9 cellular contexts compared by ENCODE assay signal in the genomic region with DNA sequence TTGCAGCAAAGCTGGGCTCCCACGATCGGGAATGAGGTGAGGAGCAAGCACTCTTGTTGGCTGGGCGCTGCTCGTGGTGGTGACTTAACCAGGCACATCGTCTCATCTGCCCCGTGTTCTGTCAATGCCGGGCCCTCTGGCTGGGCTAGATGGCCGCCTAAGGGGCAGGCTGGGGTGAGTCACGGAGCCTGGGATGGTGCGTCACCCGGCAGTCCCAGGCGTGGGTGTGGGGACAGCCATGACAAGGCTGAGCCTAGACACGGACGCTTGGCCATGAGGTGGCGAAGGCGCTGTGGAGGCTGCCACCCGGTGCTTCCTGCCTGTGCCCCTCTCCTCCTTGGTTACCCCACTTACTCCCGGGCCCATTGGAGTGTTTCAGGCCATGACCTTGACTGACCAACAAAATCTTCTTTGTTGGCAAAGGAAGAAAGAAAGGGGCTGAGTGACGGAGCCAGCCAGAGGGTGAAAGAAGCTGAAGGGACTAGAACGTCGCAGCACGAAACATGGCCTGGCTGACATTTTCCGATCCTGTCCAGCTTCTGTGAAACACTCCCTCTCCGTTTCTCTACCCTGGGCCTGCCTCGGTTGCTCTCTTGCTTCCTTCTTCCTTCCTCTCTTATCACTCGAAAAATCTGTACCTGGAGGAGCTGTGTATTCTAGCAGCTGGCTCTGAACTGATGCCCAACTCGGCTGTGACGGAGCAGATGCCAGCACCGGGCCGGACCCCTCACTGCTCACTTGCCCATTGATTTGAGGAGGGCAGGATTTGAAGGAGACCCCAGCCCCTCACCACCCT. TPM values are rescaled to one million over a fixed set of nuclear protein-coding genes. Genes with fewer than 3 reads are reported as not detected.
DNase-seq lines count a peak whose midpoint lies in the region; ATAC-seq, FAIRE-seq and TF ChIP-seq lines count a peak whose summit lies in the region.
"Had no signal": no experiment of that assay in that cellular context is flagged by ENCODE, and none has a peak within 500 bp of the region (broad histone marks: within the 10 kb centered on the region; RNA-seq: fewer than 3 reads in every experiment).

No MANE protein-coding gene starts in this region.

- H3K27ac Mint-ChIP-seq in activated CD4-positive, alpha-beta memory T cell treated with anti-CD3 and anti-CD28 coated beads, Interleukin-2, amount 10 ng/mL, durations not matched to agents 7 days and 5 days: peak overlapping the region; percentile 99

- H3K27me3 ChIP-seq in H1 (replicated peaks in 1 of 4; ENCODE audit: control insufficient read depth in 3 of 4, extremely low read depth in 1 of 4, insufficient read depth in 3 of 4, low read length in 3 of 4): no peaks in the 10 kb centered on the region

- H3K79me2 ChIP-seq in H1 (ENCODE audit: control insufficient read depth in 1 of 2, insufficient read depth in 2 of 2, low read length in 2 of 2): no peaks in the 10 kb centered on the region

- POLR2A ChIA-PET in activated CD4-positive, alpha-beta memory T cell treated with anti-CD3 and anti-CD28 coated beads, Interleukin-2, amount 10 ng/mL, durations not matched to agents 7 days and 5 days (lab: Charles Lee): interaction anchor here (0.6 to 6.1 kb wide), 32 partner anchors 9 to 642 kb away, joined by 3 to 149 read pairs (median 8); partner anchors contain the start of genes POU2F1 and TADA1
- POLR2A ChIA-PET in H1 (lab: Charles Lee; ENCODE audit: partially characterized antibody): no interaction called here

- no peak overlapping the region for H3K18ac ChIP-seq in H1 (ENCODE audit: extremely low read depth, low read length)

- no peak overlapping the region for H3K27ac ChIP-seq in H1 (ENCODE audit: low read depth, low read length)
- H3K27ac ChIP-seq in substantia nigra (ENCODE audit: low read depth, low read length, poor library complexity, severe bottlenecking): no peak overlapping the region

- CTCF ChIA-PET in activated CD4-positive, alpha-beta memory T cell treated with anti-CD3 and anti-CD28 coated beads, Interleukin-2, amount 10 ng/mL, durations not matched to agents 7 days and 5 days (lab: Charles Lee): interaction anchor here (0.5 to 6.6 kb wide), 34 partner anchors 10 to 612 kb away, joined by 3 to 84 read pairs (median 5); partner anchors contain the start of genes CREG1 and POU2F1
- CTCF ChIA-PET in H1 (lab: Charles Lee; ENCODE audit: partially characterized antibody): interaction anchor here (1.4 to 8.3 kb wide), 7 partner anchors 9 to 170 kb away, joined by 4 to 43 read pairs (median 5); no protein-coding TSS in a partner anchor

- H3K56ac ChIP-seq in H1 (replicated peaks; ENCODE audit: insufficient read length, low read depth, low read length): no peak overlapping the region

- no peak for TF ChIP-seq CTCF in H1 (IDR thresholded peaks at IDR 0.05; ENCODE audit: control extremely low read depth in 1 of 3, insufficient read depth in 1 of 3, low read depth in 1 of 3, low read length in 3 of 3)

- H3K4me3 Mint-ChIP-seq in activated CD4-positive, alpha-beta memory T cell treated with anti-CD3 and anti-CD28 coated beads, Interleukin-2, amount 10 ng/mL, durations not matched to agents 7 days and 5 days: peak overlapping the region; percentile 99

- H2BK5ac ChIP-seq in H1 (ENCODE audit: low read depth, low read length): no peak overlapping the region

- H3K27me3 Mint-ChIP-seq in activated CD4-positive, alpha-beta memory T cell treated with anti-CD3 and anti-CD28 coated beads, Interleukin-2, amount 10 ng/mL, durations not matched to agents 7 days and 5 days: peaks cover 11% of the 10 kb centered on the region

- TF ChIP-seq EP300 in H1 (IDR thresholded peaks at IDR 0.05; ENCODE audit: borderline replicate concordance in 1 of 2, low read depth in 2 of 2, low read length in 2 of 2): no peak

- H3K23me2 ChIP-seq in H1 (ENCODE audit: low read depth, low read length): no peaks in the 10 kb centered on the region

- H2BK12ac ChIP-seq in H1 (ENCODE audit: low read depth, low read length): no peak overlapping the region

- no peak overlapping the region for H3K23ac ChIP-seq in H1 (ENCODE audit: insufficient read length)

- TF ChIP-seq POLR2A in H1 (IDR thresholded peaks at IDR 0.05; ENCODE audit: control extremely low read depth in 1 of 2, low read depth in 2 of 2, low read length in 2 of 2): no peak

- no peak overlapping the region; the same call in 1 of the 2 replicates for H2BK15ac ChIP-seq in H1 (ENCODE audit: low read length)

- H3K36me3 ChIP-seq in H1 (ENCODE audit: control insufficient read depth in 2 of 4, insufficient read depth in 4 of 4, low read length in 3 of 4): no peaks in the 10 kb centered on the region

- H2AFZ ChIP-seq in H1 (ENCODE audit: low read length): no peak overlapping the region

- peak overlapping the region; percentile 36; the same call in 1 of the 2 replicates for H4K8ac ChIP-seq in H1 (ENCODE audit: extremely low read depth, insufficient read depth, low read length)

- peak; percentile 71 for DNase-seq in HT1080 (ENCODE audit: low read depth)
- peak; percentile 88 for DNase-seq in activated CD4-positive, alpha-beta memory T cell treated with anti-CD3 and anti-CD28 coated beads, Interleukin-2, amount 10 ng/mL, durations not matched to agents 7 days and 5 days
- DNase-seq in H1 (ENCODE audit: low read depth in 1 of 2, low spot score in 2 of 2): peak in 1 of 2 experiments; percentile 43
- DNase-seq in stimulated activated CD8-positive, alpha-beta memory T cell treated with anti-CD3 and anti-CD28 coated beads, Interleukin-15, amount 100 ng/mL, for 1 hour (ENCODE audit: low read depth): peak; percentile 67
- no peak for DNase-seq in DMS153 (lab: John Stamatoyannopoulos, UW)
- no peak for DNase-seq in NCI-H446 (lab: John Stamatoyannopoulos, UW)
- DNase-seq in substantia nigra (lab: John Stamatoyannopoulos, UW): no peak

- H3K4me3 ChIP-seq in H1 (ENCODE audit: extremely low read depth in 1 of 4, insufficient read depth in 2 of 4, low read depth in 3 of 4, low read length in 4 of 4): no peak overlapping the region

- no peak overlapping the region for H4K91ac ChIP-seq in H1 (replicated peaks; ENCODE audit: insufficient read length, low read length)

- H3K79me1 ChIP-seq in H1 (ENCODE audit: low read depth, low read length): no peaks in the 10 kb centered on the region

- no peaks in the 10 kb centered on the region for H3K9me3 ChIP-seq in H1 (ENCODE audit: insufficient read depth in 2 of 2, low read depth in 1 of 2, low read length in 1 of 2)

- no peaks in the 10 kb centered on the region for H4K20me1 ChIP-seq in H1 (replicated peaks in 1 of 2; ENCODE audit: control insufficient read depth in 1 of 2, insufficient read depth in 2 of 2, low read length in 2 of 2)

- H2BK120ac ChIP-seq in H1 (replicated peaks; ENCODE audit: low read depth, low read length): no peak overlapping the region

- no peak overlapping the region for H3K4me2 ChIP-seq in H1 (ENCODE audit: insufficient read depth in 1 of 2, low read depth in 2 of 2, low read length in 2 of 2)

- peaks cover 45% of the 10 kb centered on the region for H3K4me1 Mint-ChIP-seq in activated CD4-positive, alpha-beta memory T cell treated with anti-CD3 and anti-CD28 coated beads, Interleukin-2, amount 10 ng/mL, durations not matched to agents 7 days and 5 days

- FAIRE-seq in H1 (lab: Jason Lieb, UNC): no peak

- WGBS in H1 (ENCODE audit: extremely low coverage in 1 of 2, insufficient coverage in 1 of 2, insufficient read length in 1 of 2, insufficient replicate concordance in 2 of 2, low coverage in 1 of 2, low lambda C conversion rate in 2 of 2, missing lambda C conversion rate in 1 of 2), 2 experiments: 88% methylated on average over 24 of the region's 30 CpGs; no CpG with 5 or more reads in 1 of the 2 experiments

- H4K5ac ChIP-seq in H1 (ENCODE audit: insufficient read length, low read depth, low read length): no peak overlapping the region

- no peaks in the 10 kb centered on the region for H3K4me1 ChIP-seq in H1 (replicated peaks in 1 of 4; ENCODE audit: control insufficient read depth in 3 of 4, insufficient read depth in 4 of 4, low read length in 3 of 4)

- no peak for ATAC-seq in HG03025 (IDR thresholded peaks at IDR 0.05; ENCODE audit: low FRiP score, unreplicated experiment)

- peaks cover 52% of the 10 kb centered on the region for H3K36me3 Mint-ChIP-seq in activated CD4-positive, alpha-beta memory T cell treated with anti-CD3 and anti-CD28 coated beads, Interleukin-2, amount 10 ng/mL, durations not matched to agents 7 days and 5 days (ENCODE audit: low read depth)

- H3K14ac ChIP-seq in H1 (ENCODE audit: insufficient read length): no peak overlapping the region

- H3K4ac ChIP-seq in H1 (replicated peaks; ENCODE audit: insufficient read length, low read depth, low read length): no peak overlapping the region

- no peak overlapping the region for H2BK20ac ChIP-seq in H1 (ENCODE audit: low read length)

- TF ChIP-seq RAD21 in H1 (IDR thresholded peaks at IDR 0.05 in 1 of 2, conservative IDR thresholded peaks at IDR 0.05 in 1 of 2; ENCODE audit: low read depth in 2 of 2, low read length in 2 of 2): no peak

- no peak overlapping the region for H2AK5ac ChIP-seq in H1 (ENCODE audit: low read depth, low read length)

- no peak overlapping the region for H3K9ac ChIP-seq in H1 (replicated peaks in 1 of 4; ENCODE audit: extremely low read depth in 1 of 4, low read depth in 3 of 4, low read length in 3 of 4)

- no peaks in the 10 kb centered on the region for H3K9me3 Mint-ChIP-seq in activated CD4-positive, alpha-beta memory T cell treated with anti-CD3 and anti-CD28 coated beads, Interleukin-2, amount 10 ng/mL, durations not matched to agents 7 days and 5 days

RNA-seq across cellular contexts. Expression of gene CD247, which starts 0.6 kb away (rescaled TPM):
- total RNA-seq in HT1080 (2014; rRNA removed; shearing (Covaris generic)): 0.18 TPM in 1 of 2 replicates, not detected in the other
- 0.17 TPM in 1 of 2 replicates, not detected in the other for polyA plus RNA-seq in HT1080 (2015; cell fraction: cytosol; rRNA removed)
- polyA plus RNA-seq in HT1080 (2015; cell fraction: nucleus; rRNA removed): 0.18 TPM in 1 of 2 replicates, not detected in the other
- 100 to 1,000 TPM; 239 to 242 TPM for total RNA-seq in activated CD4-positive, alpha-beta memory T cell treated with anti-CD3 and anti-CD28 coated beads, Interleukin-2, amount 10 ng/mL, durations not matched to agents 7 days and 5 days
- 1.7 and 2.2 TPM in 2 replicates for total RNA-seq in H1 (2021; fragmentation: NEBNext Ultra II Directional; extraction: Animal tissue kit (Norgen Biotek cat#: 25700))
- polyA plus RNA-seq in H1 (2011; rRNA removed): 1.9 and 2.0 TPM in 2 replicates
- polyA plus RNA-seq in H1 (2011; cell fraction: cytosol; rRNA removed): 2.1 TPM
- polyA plus RNA-seq in H1 (2011; cell fraction: nucleus; rRNA removed): 2.1 TPM
- 1.8 to 3.6 TPM (median 2.1 TPM) in 4 replicates for polyA plus RNA-seq in H1 (2012, experiment 1 of 2)
- 1.2 TPM for polyA plus RNA-seq in H1 (2012, experiment 2 of 2)
- polyA plus RNA-seq in H1 (2013, experiment 1 of 2): 1.2 TPM
- polyA plus RNA-seq in H1 (2013, experiment 2 of 2): 1.4 TPM
- polyA minus RNA-seq in H1 (2011; rRNA and poly(A)+ RNA removed): 0.71 and 0.95 TPM in 2 replicates
- 1.5 TPM for polyA minus RNA-seq in H1 (2011; cell fraction: cytosol; rRNA and poly(A)+ RNA removed)
- 0.40 TPM for polyA minus RNA-seq in H1 (2011; cell fraction: nucleus; rRNA and poly(A)+ RNA removed)
- total RNA-seq: glomerular endothelial cell had no signal

RNA-seq across cellular contexts. Expression of gene CREG1, which starts 35.8 kb away (rescaled TPM):
- 30.3 and 31.9 TPM in 2 replicates for total RNA-seq in HT1080 (2014; rRNA removed; shearing (Covaris generic))
- 66.3 and 72.2 TPM in 2 replicates for polyA plus RNA-seq in HT1080 (2015; cell fraction: cytosol; rRNA removed)
- 38.8 and 39.3 TPM in 2 replicates for polyA plus RNA-seq in HT1080 (2015; cell fraction: nucleus; rRNA removed)
- total RNA-seq in activated CD4-positive, alpha-beta memory T cell treated with anti-CD3 and anti-CD28 coated beads, Interleukin-2, amount 10 ng/mL, durations not matched to agents 7 days and 5 days: 10 to 100 TPM; 19.5 TPM
- 28.7 and 30.1 TPM in 2 replicates for total RNA-seq in H1 (2021; fragmentation: NEBNext Ultra II Directional; extraction: Animal tissue kit (Norgen Biotek cat#: 25700))
- polyA plus RNA-seq in H1 (2011; rRNA removed): 23.7 and 29.8 TPM in 2 replicates
- polyA plus RNA-seq in H1 (2011; cell fraction: cytosol; rRNA removed): 31.1 TPM
- 16.1 TPM for polyA plus RNA-seq in H1 (2011; cell fraction: nucleus; rRNA removed)
- polyA plus RNA-seq in H1 (2012, experiment 1 of 2): 17.0 to 21.8 TPM (median 17.6 TPM) in 4 replicates
- polyA plus RNA-seq in H1 (2012, experiment 2 of 2): 5.8 TPM
- polyA plus RNA-seq in H1 (2013, experiment 1 of 2): 38.3 TPM
- polyA plus RNA-seq in H1 (2013, experiment 2 of 2): 45.5 TPM
- 13.0 and 21.0 TPM in 2 replicates for polyA minus RNA-seq in H1 (2011; rRNA and poly(A)+ RNA removed)
- polyA minus RNA-seq in H1 (2011; cell fraction: cytosol; rRNA and poly(A)+ RNA removed): 20.5 TPM
- 18.3 TPM for polyA minus RNA-seq in H1 (2011; cell fraction: nucleus; rRNA and poly(A)+ RNA removed)

Comparison
In these comparisons a context has a peak if more than half of its experiments do, and no peak if none do; other contexts are left out.
1. DNase-seq: peak in HT1080 (single experiment), activated CD4-positive, alpha-beta memory T cell treated with anti-CD3 and anti-CD28 coated beads, Interleukin-2, amount 10 ng/mL, durations not matched to agents 7 days and 5 days (single experiment) and stimulated activated CD8-positive, alpha-beta memory T cell treated with anti-CD3 and anti-CD28 coated beads, Interleukin-15, amount 100 ng/mL, for 1 hour (single experiment); none in DMS153 (single experiment), NCI-H446 (0 of 2) and substantia nigra (0 of 49).
2. RNA of gene CD247, which starts 0.6 kb away (total RNA-seq): 239 to 242 TPM in activated CD4-positive, alpha-beta memory T cell treated with anti-CD3 and anti-CD28 coated beads, Interleukin-2, amount 10 ng/mL, durations not matched to agents 7 days and 5 days; 1.7 to 2.2 TPM in H1 and 0.18 TPM in HT1080; every median in the first group is over 10 times any median in the second.